Comparison of ENCODE assay signal across 1 cellular context in the genomic region with DNA sequence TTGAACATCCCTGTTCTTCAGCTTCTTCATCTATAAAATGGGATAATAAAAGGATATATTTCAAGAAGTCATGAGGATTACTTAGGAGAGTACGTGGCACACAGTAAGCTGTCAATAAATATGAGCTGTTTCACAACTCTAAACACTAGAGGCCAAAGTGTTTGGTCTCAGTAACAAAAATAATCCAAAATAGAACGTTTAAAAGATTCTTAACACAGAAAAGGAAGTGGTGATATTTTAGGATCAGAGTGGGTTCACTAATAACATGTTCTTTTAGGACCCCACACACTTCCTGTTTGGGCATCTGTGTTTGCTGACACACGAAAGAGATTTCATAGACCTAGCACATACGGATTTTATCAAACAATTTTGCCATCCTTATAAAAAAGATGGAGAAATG.
TF ChIP-seq lines count a peak whose summit lies in the region.

No MANE protein-coding gene starts in this region.

TF ChIP-seq in GM23338, 12 proteins besides CTCF, POLR2A, EP300 and RAD21:
- TF ChIP-seq, protein P1, sequence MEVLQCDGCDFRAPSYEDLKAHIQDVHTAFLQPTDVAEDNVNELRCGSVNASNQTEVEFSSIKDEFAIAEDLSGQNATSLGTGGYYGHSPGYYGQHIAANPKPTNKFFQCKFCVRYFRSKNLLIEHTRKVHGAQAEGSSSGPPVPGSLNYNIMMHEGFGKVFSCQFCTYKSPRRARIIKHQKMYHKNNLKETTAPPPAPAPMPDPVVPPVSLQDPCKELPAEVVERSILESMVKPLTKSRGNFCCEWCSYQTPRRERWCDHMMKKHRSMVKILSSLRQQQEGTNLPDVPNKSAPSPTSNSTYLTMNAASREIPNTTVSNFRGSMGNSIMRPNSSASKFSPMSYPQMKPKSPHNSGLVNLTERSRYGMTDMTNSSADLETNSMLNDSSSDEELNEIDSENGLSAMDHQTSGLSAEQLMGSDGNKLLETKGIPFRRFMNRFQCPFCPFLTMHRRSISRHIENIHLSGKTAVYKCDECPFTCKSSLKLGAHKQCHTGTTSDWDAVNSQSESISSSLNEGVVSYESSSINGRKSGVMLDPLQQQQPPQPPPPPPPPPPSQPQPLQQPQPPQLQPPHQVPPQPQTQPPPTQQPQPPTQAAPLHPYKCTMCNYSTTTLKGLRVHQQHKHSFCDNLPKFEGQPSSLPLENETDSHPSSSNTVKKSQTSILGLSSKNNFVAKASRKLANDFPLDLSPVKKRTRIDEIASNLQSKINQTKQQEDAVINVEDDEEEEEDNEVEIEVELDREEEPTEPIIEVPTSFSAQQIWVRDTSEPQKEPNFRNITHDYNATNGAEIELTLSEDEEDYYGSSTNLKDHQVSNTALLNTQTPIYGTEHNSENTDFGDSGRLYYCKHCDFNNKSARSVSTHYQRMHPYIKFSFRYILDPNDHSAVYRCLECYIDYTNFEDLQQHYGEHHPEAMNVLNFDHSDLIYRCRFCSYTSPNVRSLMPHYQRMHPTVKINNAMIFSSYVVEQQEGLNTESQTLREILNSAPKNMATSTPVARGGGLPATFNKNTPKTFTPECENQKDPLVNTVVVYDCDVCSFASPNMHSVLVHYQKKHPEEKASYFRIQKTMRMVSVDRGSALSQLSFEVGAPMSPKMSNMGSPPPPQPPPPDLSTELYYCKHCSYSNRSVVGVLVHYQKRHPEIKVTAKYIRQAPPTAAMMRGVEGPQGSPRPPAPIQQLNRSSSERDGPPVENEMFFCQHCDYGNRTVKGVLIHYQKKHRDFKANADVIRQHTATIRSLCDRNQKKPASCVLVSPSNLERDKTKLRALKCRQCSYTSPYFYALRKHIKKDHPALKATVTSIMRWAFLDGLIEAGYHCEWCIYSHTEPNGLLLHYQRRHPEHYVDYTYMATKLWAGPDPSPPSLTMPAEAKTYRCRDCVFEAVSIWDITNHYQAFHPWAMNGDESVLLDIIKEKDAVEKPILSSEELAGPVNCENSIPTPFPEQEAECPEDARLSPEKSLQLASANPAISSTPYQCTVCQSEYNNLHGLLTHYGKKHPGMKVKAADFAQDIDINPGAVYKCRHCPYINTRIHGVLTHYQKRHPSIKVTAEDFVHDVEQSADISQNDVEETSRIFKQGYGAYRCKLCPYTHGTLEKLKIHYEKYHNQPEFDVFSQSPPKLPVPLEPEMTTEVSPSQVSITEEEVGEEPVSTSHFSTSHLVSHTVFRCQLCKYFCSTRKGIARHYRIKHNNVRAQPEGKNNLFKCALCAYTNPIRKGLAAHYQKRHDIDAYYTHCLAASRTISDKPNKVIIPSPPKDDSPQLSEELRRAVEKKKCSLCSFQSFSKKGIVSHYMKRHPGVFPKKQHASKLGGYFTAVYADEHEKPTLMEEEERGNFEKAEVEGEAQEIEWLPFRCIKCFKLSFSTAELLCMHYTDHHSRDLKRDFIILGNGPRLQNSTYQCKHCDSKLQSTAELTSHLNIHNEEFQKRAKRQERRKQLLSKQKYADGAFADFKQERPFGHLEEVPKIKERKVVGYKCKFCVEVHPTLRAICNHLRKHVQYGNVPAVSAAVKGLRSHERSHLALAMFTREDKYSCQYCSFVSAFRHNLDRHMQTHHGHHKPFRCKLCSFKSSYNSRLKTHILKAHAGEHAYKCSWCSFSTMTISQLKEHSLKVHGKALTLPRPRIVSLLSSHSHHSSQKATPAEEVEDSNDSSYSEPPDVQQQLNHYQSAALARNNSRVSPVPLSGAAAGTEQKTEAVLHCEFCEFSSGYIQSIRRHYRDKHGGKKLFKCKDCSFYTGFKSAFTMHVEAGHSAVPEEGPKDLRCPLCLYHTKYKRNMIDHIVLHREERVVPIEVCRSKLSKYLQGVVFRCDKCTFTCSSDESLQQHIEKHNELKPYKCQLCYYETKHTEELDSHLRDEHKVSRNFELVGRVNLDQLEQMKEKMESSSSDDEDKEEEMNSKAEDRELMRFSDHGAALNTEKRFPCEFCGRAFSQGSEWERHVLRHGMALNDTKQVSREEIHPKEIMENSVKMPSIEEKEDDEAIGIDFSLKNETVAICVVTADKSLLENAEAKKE (CRISPR knock-in tag; IDR thresholded peaks at IDR 0.05): no peak
- TF ChIP-seq, protein P2, sequence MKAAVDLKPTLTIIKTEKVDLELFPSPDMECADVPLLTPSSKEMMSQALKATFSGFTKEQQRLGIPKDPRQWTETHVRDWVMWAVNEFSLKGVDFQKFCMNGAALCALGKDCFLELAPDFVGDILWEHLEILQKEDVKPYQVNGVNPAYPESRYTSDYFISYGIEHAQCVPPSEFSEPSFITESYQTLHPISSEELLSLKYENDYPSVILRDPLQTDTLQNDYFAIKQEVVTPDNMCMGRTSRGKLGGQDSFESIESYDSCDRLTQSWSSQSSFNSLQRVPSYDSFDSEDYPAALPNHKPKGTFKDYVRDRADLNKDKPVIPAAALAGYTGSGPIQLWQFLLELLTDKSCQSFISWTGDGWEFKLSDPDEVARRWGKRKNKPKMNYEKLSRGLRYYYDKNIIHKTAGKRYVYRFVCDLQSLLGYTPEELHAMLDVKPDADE (IDR thresholded peaks at IDR 0.05): no peak
- no peak for TF ChIP-seq NANOG (IDR thresholded peaks at IDR 0.05; ENCODE audit: borderline replicate concordance)
- no peak for TF ChIP-seq STAT1 (IDR thresholded peaks at IDR 0.05; ENCODE audit: unreplicated experiment)
- TF ChIP-seq EZH2phosphoT487 (IDR thresholded peaks at IDR 0.05; ENCODE audit: unreplicated experiment): no peak
- TF ChIP-seq, protein P3, sequence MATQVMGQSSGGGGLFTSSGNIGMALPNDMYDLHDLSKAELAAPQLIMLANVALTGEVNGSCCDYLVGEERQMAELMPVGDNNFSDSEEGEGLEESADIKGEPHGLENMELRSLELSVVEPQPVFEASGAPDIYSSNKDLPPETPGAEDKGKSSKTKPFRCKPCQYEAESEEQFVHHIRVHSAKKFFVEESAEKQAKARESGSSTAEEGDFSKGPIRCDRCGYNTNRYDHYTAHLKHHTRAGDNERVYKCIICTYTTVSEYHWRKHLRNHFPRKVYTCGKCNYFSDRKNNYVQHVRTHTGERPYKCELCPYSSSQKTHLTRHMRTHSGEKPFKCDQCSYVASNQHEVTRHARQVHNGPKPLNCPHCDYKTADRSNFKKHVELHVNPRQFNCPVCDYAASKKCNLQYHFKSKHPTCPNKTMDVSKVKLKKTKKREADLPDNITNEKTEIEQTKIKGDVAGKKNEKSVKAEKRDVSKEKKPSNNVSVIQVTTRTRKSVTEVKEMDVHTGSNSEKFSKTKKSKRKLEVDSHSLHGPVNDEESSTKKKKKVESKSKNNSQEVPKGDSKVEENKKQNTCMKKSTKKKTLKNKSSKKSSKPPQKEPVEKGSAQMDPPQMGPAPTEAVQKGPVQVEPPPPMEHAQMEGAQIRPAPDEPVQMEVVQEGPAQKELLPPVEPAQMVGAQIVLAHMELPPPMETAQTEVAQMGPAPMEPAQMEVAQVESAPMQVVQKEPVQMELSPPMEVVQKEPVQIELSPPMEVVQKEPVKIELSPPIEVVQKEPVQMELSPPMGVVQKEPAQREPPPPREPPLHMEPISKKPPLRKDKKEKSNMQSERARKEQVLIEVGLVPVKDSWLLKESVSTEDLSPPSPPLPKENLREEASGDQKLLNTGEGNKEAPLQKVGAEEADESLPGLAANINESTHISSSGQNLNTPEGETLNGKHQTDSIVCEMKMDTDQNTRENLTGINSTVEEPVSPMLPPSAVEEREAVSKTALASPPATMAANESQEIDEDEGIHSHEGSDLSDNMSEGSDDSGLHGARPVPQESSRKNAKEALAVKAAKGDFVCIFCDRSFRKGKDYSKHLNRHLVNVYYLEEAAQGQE (IDR thresholded peaks at IDR 0.05; ENCODE audit: unreplicated experiment): no peak
- TF ChIP-seq CREB1 (CRISPR knock-in tag; IDR thresholded peaks at IDR 0.05; ENCODE audit: low read depth): no peak
- no peak for TF ChIP-seq ZNF331 (CRISPR knock-in tag; IDR thresholded peaks at IDR 0.05; ENCODE audit: low read depth)
- TF ChIP-seq EZH2 (IDR thresholded peaks at IDR 0.05; ENCODE audit: low read depth, unreplicated experiment): no peak
- TF ChIP-seq POLR2AphosphoS5 (IDR thresholded peaks at IDR 0.05; ENCODE audit: low read depth): no peak
- TF ChIP-seq ZNF114 (CRISPR knock-in tag; IDR thresholded peaks at IDR 0.05): no peak
- TF ChIP-seq JUNB (IDR thresholded peaks at IDR 0.05; ENCODE audit: unreplicated experiment): no peak
TF ChIP-seq in GM23338: peak in this region for 0.
